1 cellular context compared by ENCODE assay signal in genomic region chr17:49414622-49415350, GRCh38.
TF ChIP-seq lines count a peak whose summit lies in the region.

PHB1 (minus strand) TSS chr17:49414882; CDS start chr17:49413264, 1,618 bp downstream.

TF ChIP-seq in GM12878, 131 proteins besides CTCF, POLR2A, EP300 and RAD21 (continued from another document and continues in another):
- TF ChIP-seq E2F8 (IDR thresholded peaks at IDR 0.05; ENCODE audit: low read depth, partially characterized antibody) (no peak), RB1 (IDR thresholded peaks at IDR 0.05; ENCODE audit: borderline replicate concordance) (0 out of 2 replicates have a peak, but pooled peaks have one; percentile 32), YY1 (IDR thresholded peaks at IDR 0.05; ENCODE audit: low read depth, low read length) (peak; percentile 63; the same call in 1 of the 2 replicates), POLR2AphosphoS5 (IDR thresholded peaks at IDR 0.05; ENCODE audit: low read length) (peak; percentile 80), ZBED1 (IDR thresholded peaks at IDR 0.05; ENCODE audit: borderline replicate concordance) (no peak), NBN (IDR thresholded peaks at IDR 0.05) (peak; percentile 66; the same call in 1 of the 2 replicates), BCL11A (IDR thresholded peaks at IDR 0.05; ENCODE audit: low read depth, low read length) (no peak), CHD2 (IDR thresholded peaks at IDR 0.05; ENCODE audit: borderline replicate concordance, low read depth, low read length) (peak; percentile 97), MLLT1 (IDR thresholded peaks at IDR 0.05) (no peak), DPF2 (IDR thresholded peaks at IDR 0.05) (no peak), GATAD2B (conservative IDR thresholded peaks at IDR 0.05; ENCODE audit: low read depth) (no peak), ZBTB4 (CRISPR knock-in tag; IDR thresholded peaks at IDR 0.05) (no peak), BRCA1 (IDR thresholded peaks at IDR 0.05; ENCODE audit: low read depth, low read length) (peak; percentile 56), NR2F1 (conservative IDR thresholded peaks at IDR 0.05) (peak; percentile 85), POLR2AphosphoS2 (IDR thresholded peaks at IDR 0.05; ENCODE audit: low read depth, low read length) (peak; percentile 54; the same call in 1 of the 2 replicates), REST (IDR thresholded peaks at IDR 0.05; ENCODE audit: low read depth, low read length) (no peak), RUNX3 (IDR thresholded peaks at IDR 0.05; ENCODE audit: low read length) (peak; percentile 79), CREB1 (IDR thresholded peaks at IDR 0.05; ENCODE audit: low read depth) (peak; percentile 92), NFXL1 (IDR thresholded peaks at IDR 0.05; ENCODE audit: borderline replicate concordance) (no peak), MEF2B (IDR thresholded peaks at IDR 0.05; ENCODE audit: partially characterized antibody, poor library complexity, severe bottlenecking) (no peak), SPI1 (IDR thresholded peaks at IDR 0.05; ENCODE audit: borderline replicate concordance, insufficient read depth, low read depth, low read length) (no peak), SUZ12 (IDR thresholded peaks at IDR 0.05; ENCODE audit: unreplicated experiment) (no peak), MYC (IDR thresholded peaks at IDR 0.05; ENCODE audit: insufficient read depth, insufficient read length, insufficient replicate concordance, low read length, severe bottlenecking) (no peak), HDGF (IDR thresholded peaks at IDR 0.05) (peak; percentile 44; the same call in 1 of the 2 replicates), CUX1 (IDR thresholded peaks at IDR 0.05; ENCODE audit: insufficient replicate concordance, low read depth, low read length) (no peak), LARP7 (IDR thresholded peaks at IDR 0.05) (no peak), ASH2L (IDR thresholded peaks at IDR 0.05; ENCODE audit: borderline replicate concordance, low read depth) (no peak), RBBP5 (conservative IDR thresholded peaks at IDR 0.05) (no peak), IRF3 (IDR thresholded peaks at IDR 0.05) (peak; percentile 85), NR2C2 (IDR thresholded peaks at IDR 0.05; ENCODE audit: borderline replicate concordance, control insufficient read depth, insufficient read length, low read depth) (no peak), MAX (IDR thresholded peaks at IDR 0.05; ENCODE audit: low read depth, low read length) (peak; percentile 92), RELB (IDR thresholded peaks at IDR 0.05; ENCODE audit: low read depth) (peak; percentile 55), SMC3 (IDR thresholded peaks at IDR 0.05; ENCODE audit: borderline replicate concordance, low read length) (no peak), SMARCA5 (IDR thresholded peaks at IDR 0.05) (no peak), FOS (IDR thresholded peaks at IDR 0.05; ENCODE audit: borderline replicate concordance, extremely low read depth, insufficient read length) (no peak), EGR1 (IDR thresholded peaks at IDR 0.05; ENCODE audit: borderline replicate concordance in 1 of 2, low read depth in 2 of 2, low read length in 2 of 2) (peak in 1 of 2 experiments; percentile 65; a peak in 1 of 3 replicates), ETV6 (conservative IDR thresholded peaks at IDR 0.05 in 1 of 2, IDR thresholded peaks at IDR 0.05 in 1 of 2; ENCODE audit: borderline replicate concordance in 1 of 2, low read depth in 1 of 2) (no peak), STAT1 (conservative IDR thresholded peaks at IDR 0.05) (0 out of 2 replicates have a peak, but pooled peaks have one; percentile 48)
